19 cellular contexts compared by ENCODE assay signal in the genomic region with DNA sequence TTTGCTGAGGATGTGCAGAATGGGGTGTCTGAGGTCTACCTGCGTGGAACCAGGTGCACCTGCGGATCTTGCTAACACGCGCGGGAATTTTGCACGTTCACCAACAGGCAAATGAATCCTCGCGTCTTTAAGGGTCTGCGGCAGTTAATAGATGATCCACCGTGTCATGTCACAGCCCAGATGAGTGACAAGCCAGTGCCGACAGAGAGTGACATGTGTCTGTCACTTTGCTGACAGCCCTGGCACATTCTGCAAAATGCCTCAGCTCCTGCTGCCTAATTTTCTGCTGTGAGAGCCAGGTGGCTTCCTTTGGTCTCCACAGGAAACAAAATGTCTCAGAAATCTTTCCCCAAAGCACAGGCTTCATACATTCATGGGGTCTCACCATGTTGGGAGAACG. TPM values are rescaled to one million over a fixed set of nuclear protein-coding genes. Genes with fewer than 3 reads are reported as not detected.
"Had no signal": no experiment of that assay in that cellular context is flagged by ENCODE, and none has a peak within 500 bp of the region (broad histone marks: within the 10 kb centered on the region; RNA-seq: fewer than 3 reads in every experiment).

No MANE protein-coding gene starts in this region.

- H3K27ac Mint-ChIP-seq: activated B cell treated with CpG ODN at 0.5 μM for 24 hours; activated T-helper 2 cell treated with anti-CD3 and anti-CD28 coated beads, Interferon-gamma antibody, Interleukin-2, Interleukin-4, amounts not matched to agents 10 μg/mL and 5 μg/mL and 100 μg/mL, durations not matched to agents 14 hours and 24 hours and 36 hours; T-helper 1 cell treated with Interleukin-12 subunit alpha and Interleukin-12 subunit beta and Interleukin-4 antibody, amounts not matched to agents 30 μg/mL and 1 μg/mL, for 36 hours had no signal

- H3K4me3 Mint-ChIP-seq: activated B cell treated with CpG ODN at 0.5 μM for 24 hours; T-helper 1 cell treated with Interleukin-12 subunit alpha and Interleukin-12 subunit beta and Interleukin-4 antibody, amounts not matched to agents 30 μg/mL and 1 μg/mL, for 36 hours had no signal

- H3K9me3 Mint-ChIP-seq: activated B cell treated with CpG ODN at 0.5 μM for 24 hours had no signal

- H3K27me3 Mint-ChIP-seq: activated B cell treated with CpG ODN at 0.5 μM for 24 hours had no signal

- H3K27ac ChIP-seq: ascending aorta, dorsolateral prefrontal cortex, lower lobe of right lung, neutrophil, suprapubic skin, upper lobe of right lung had no signal

- DNase-seq: activated B cell treated with CpG ODN at 0.5 μM for 24 hours; activated T-cell treated with anti-CD3 and anti-CD28 coated beads for 4 hours; dorsolateral prefrontal cortex; hippocampal formation; lower lobe of right lung; midbrain; stimulated activated CD4-positive, alpha-beta T cell treated with anti-CD3 and anti-CD28 coated beads, Interleukin-1b, Interleukin-23, amount 100 ng/mL, for 48 hours; stimulated activated naive CD4-positive, alpha-beta T cell; upper lobe of right lung had no signal

- ATAC-seq: esophagus mucosa, lower lobe of right lung, right cardiac atrium, upper lobe of right lung had no signal

- H3K4me1 Mint-ChIP-seq: activated B cell treated with CpG ODN at 0.5 μM for 24 hours had no signal

RNA-seq across cellular contexts. Expression of a gene that starts 56.2 kb away (rescaled TPM):
- total RNA-seq: activated B cell treated with CpG ODN at 0.5 μM for 24 hours; activated T-helper 2 cell treated with anti-CD3 and anti-CD28 coated beads, Interferon-gamma antibody, Interleukin-2, Interleukin-4, amounts not matched to agents 10 μg/mL and 5 μg/mL and 100 μg/mL, durations not matched to agents 14 hours and 24 hours and 36 hours; ascending aorta; bronchial epithelial cell; esophagus mucosa; glomerular endothelial cell; lower lobe of right lung; posterior vena cava; right cardiac atrium; upper lobe of right lung had no signal
